ENCODE assay signal across 8 cellular contexts in the genomic region with DNA sequence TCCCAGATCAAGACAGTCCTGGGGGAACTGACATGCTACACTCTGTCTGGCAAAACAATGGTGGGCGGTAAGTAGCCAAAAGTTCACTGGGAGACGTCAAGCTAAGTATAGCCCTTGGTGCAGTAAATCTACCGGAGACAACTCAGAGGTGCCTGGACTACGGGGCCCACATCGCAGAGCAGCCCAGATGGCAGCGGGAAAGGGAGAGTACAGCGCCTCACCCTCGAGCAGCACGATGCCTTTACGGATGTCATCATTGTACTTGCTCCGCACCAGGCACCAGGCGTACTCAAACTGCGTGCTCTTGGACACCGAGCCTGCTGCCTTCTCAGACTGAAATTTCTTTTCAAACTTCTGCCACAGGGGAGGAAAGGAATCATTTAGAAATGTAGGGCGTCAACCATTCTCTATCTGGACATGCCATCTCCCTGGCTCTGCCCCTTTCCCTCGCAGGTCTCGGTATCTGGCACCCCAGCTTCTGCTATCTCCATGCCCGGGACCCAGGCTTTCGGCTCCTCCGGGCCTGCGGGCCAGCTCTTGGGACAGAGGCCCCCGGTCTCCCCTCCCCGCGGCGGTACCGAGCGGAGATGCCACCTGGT. TPM values are rescaled to one million over a fixed set of nuclear protein-coding genes. Genes with fewer than 3 reads are reported as not detected.
DNase-seq lines count a peak whose midpoint lies in the region; ATAC-seq and TF ChIP-seq lines count a peak whose summit lies in the region.

No MANE protein-coding gene starts in this region.

- TF ChIP-seq EP300 in upper lobe of left lung (IDR thresholded peaks at IDR 0.05) = no peak

- intact Hi-C loops in sciatic nerve (cut with DNase I) = no loop called here

- no peaks in the 10 kb centered on the region for H3K9me3 ChIP-seq in upper lobe of left lung

- DNase-seq in DMS53 (lab: John Stamatoyannopoulos, UW) (peak; percentile 63), DMS53 treated with DMSO at 0.1 percent for 48 hours (lab: John Stamatoyannopoulos, UW; ENCODE audit: unreplicated experiment) (no peak), NCI-H69 (lab: John Stamatoyannopoulos, UW) (peak; percentile 32), memory B cell (ENCODE audit: low spot score in 2 of 2) (no peak), upper lobe of left lung (no peak), NCI-H226 (no peak), sciatic nerve (ENCODE audit: low spot score) (no peak)

- WGBS in upper lobe of left lung, 2 donors = 19 to 24% methylated on average over 23 to 26 of the region's 27 CpGs

- no peaks in the 10 kb centered on the region for H3K27me3 ChIP-seq in upper lobe of left lung

- H3K36me3 Mint-ChIP-seq in memory B cell = peaks cover 9% of the 10 kb centered on the region

- H3K4me3 ChIP-seq in upper lobe of left lung = peak overlapping the region; percentile 79 to 90 (median 85)

- H3K27ac ChIP-seq in cingulate gyrus (ENCODE audit: low read depth, low read length) (peak overlapping the region; percentile 100), upper lobe of left lung (peak overlapping the region; percentile 91 to 98 (median 95))

- peak overlapping the region; percentile 94 for H3K27ac Mint-ChIP-seq in memory B cell

- H3K27me3 Mint-ChIP-seq in memory B cell = no peaks in the 10 kb centered on the region

- no peaks in the 10 kb centered on the region for H3K9me3 Mint-ChIP-seq in memory B cell

- no peak for TF ChIP-seq POLR2A in upper lobe of left lung (IDR thresholded peaks at IDR 0.05)

- peaks cover 3 to 36% (median 19%) of the 10 kb centered on the region in 4 donors for H3K36me3 ChIP-seq in upper lobe of left lung

- TF ChIP-seq CTCF in upper lobe of left lung (IDR thresholded peaks at IDR 0.05) = peak in 2 of 6 experiments; percentile 92 to 96

- ATAC-seq in memory B cell (ENCODE audit: low read depth) (no peak), upper lobe of left lung (ENCODE audit: low FRiP score in 2 of 2) (peak in 1 of 2 donors; percentile 0), sciatic nerve (no peak)

- peak overlapping the region; percentile 98 for H3K4me3 Mint-ChIP-seq in memory B cell

- H3K4me1 ChIP-seq in upper lobe of left lung = peaks cover 37 to 54% (median 52%) of the 10 kb centered on the region in 4 donors

- H3K4me1 Mint-ChIP-seq in memory B cell = peaks cover 8% of the 10 kb centered on the region

RNA-seq across cellular contexts. Expression of a gene that starts 1.0 kb away (rescaled TPM):
- 100 to 1,000 TPM; 167 to 276 (median 221) TPM for total RNA-seq in upper lobe of left lung
- total RNA-seq in sciatic nerve = 231 TPM

RNA-seq across cellular contexts. Expression of a gene that starts 6.3 kb away (rescaled TPM):
- 10 to 100 TPM in 3 of 6 donors, 1 to 10 TPM in 3; 6.0 to 31.4 (median 8.8) TPM for total RNA-seq in upper lobe of left lung
- total RNA-seq in sciatic nerve = 17.4 TPM

RNA-seq across cellular contexts. Expression of a gene that starts 25.9 kb away (rescaled TPM):
- total RNA-seq in upper lobe of left lung (10 to 100 TPM; 46.1 to 74.3 (median 68.5) TPM), sciatic nerve (44.3 TPM)

RNA-seq across cellular contexts. Expression of a gene that starts 26.5 kb away (rescaled TPM):
- 100 to 1,000 TPM in 1 of 6 donors, 10 to 100 TPM in 5; 38.2 to 104 (median 66.2) TPM for total RNA-seq in upper lobe of left lung
- total RNA-seq in sciatic nerve = 89.7 TPM

RNA-seq across cellular contexts. Expression of a gene that starts 43.0 kb away (rescaled TPM):
- total RNA-seq in upper lobe of left lung (not detected), sciatic nerve (not detected)

Comparison
In these comparisons a context has a peak if more than half of its experiments do, and no peak if none do; other contexts are left out.
1. DNase-seq: peak in DMS53 (single experiment) and NCI-H69 (single experiment); none in DMS53 treated with DMSO at 0.1 percent for 48 hours (single experiment), memory B cell (0 of 2), upper lobe of left lung (0 of 2), NCI-H226 (single experiment) and sciatic nerve (single experiment).